34 cellular contexts compared by ENCODE assay signal in the genomic region with DNA sequence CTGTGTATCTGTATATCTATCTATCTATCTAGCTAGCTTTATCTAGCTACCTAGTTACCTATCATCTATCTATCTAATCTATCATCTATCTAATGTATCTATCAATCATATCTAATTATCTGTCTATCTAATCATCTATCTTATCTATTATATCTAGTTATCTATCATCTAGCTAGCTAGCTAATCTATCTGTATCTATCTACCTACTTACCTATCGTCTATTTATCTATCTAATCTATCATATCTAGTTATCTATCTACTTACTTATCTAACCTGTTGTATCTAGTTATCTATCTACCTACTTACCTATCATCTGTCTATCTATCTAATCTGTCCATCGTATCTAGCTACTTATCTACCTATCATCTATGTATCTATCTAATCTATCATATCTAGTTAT. TPM values are rescaled to one million over a fixed set of nuclear protein-coding genes. Genes with fewer than 3 reads are reported as not detected.
"Had no signal": no experiment of that assay in that cellular context is flagged by ENCODE, and none has a peak within 500 bp of the region (broad histone marks: within the 10 kb centered on the region; RNA-seq: fewer than 3 reads in every experiment).

No MANE protein-coding gene starts in this region.

- ATAC-seq: stimulated activated effector memory CD8-positive, alpha-beta T cell treated with anti-CD3 and anti-CD28 coated beads, Interleukin-12 subunit alpha, Interleukin-12 subunit beta, amount 100 ng/mL, for 72 hours; stimulated activated memory B cell treated with anti-CD40 and anti-IgM and Interleukin-4, amounts not matched to agents 10 μg/mL and 1 μg/mL and 100 μg/mL, for 72 hours; stimulated activated naive B cell treated with anti-CD40 and anti-IgM and Interleukin-4, amounts not matched to agents 10 μg/mL and 1 μg/mL and 100 μg/mL, for 72 hours; stimulated activated naive CD8-positive, alpha-beta T cell treated with anti-CD3 and anti-CD28 coated beads, Interleukin-15, amount 100 ng/mL, for 72 hours; stimulated activated naive CD8-positive, alpha-beta T cell treated with anti-CD3 and anti-CD28 coated beads, Interleukin-15, Interleukin-2, amounts not matched to agents 100 U/mL and 50 U/mL, for 24 hours; upper lobe of right lung had no signal

- H3K9me3 Mint-ChIP-seq: stimulated activated effector memory CD8-positive, alpha-beta T cell treated with anti-CD3 and anti-CD28 coated beads, Interleukin-12 subunit alpha, Interleukin-12 subunit beta, amount 100 ng/mL, for 72 hours; stimulated activated naive CD8-positive, alpha-beta T cell treated with anti-CD3 and anti-CD28 coated beads, Interleukin-15, amount 100 ng/mL, for 72 hours; type B pancreatic cell had no signal

- H3K9me3 ChIP-seq: suprapubic skin, testis, thoracic aorta, thyroid gland, transverse colon, upper lobe of left lung, upper lobe of right lung, uterus, vagina had no signal

- H3K4me1 Mint-ChIP-seq: stimulated activated effector memory CD8-positive, alpha-beta T cell treated with anti-CD3 and anti-CD28 coated beads, Interleukin-12 subunit alpha, Interleukin-12 subunit beta, amount 100 ng/mL, for 72 hours; stimulated activated memory B cell treated with anti-CD40 and anti-IgM and Interleukin-4, amounts not matched to agents 10 μg/mL and 1 μg/mL and 100 μg/mL, for 72 hours; stimulated activated naive B cell treated with anti-CD40 and anti-IgM and Interleukin-4, amounts not matched to agents 10 μg/mL and 1 μg/mL and 100 μg/mL, for 72 hours; stimulated activated naive CD8-positive, alpha-beta T cell treated with anti-CD3 and anti-CD28 coated beads, Interleukin-15, amount 100 ng/mL, for 72 hours had no signal

- H3K4me1 ChIP-seq: stomach, suprapubic skin, testis, thyroid gland, tibial artery, tibial nerve, transverse colon, upper lobe of right lung, uterus, vagina had no signal

- H3K27me3 ChIP-seq: testis, thyroid gland, tibial nerve, upper lobe of left lung, uterus, vagina had no signal

- H3K36me3 ChIP-seq: stomach, suprapubic skin, thoracic aorta, thyroid gland, tibial artery, tibial nerve, transverse colon, upper lobe of left lung, upper lobe of right lung, uterus, vagina had no signal

- H3K27ac Mint-ChIP-seq: stimulated activated effector memory CD8-positive, alpha-beta T cell treated with anti-CD3 and anti-CD28 coated beads, Interleukin-12 subunit alpha, Interleukin-12 subunit beta, amount 100 ng/mL, for 72 hours; stimulated activated memory B cell treated with anti-CD40 and anti-IgM and Interleukin-4, amounts not matched to agents 10 μg/mL and 1 μg/mL and 100 μg/mL, for 72 hours; stimulated activated naive B cell treated with anti-CD40 and anti-IgM and Interleukin-4, amounts not matched to agents 10 μg/mL and 1 μg/mL and 100 μg/mL, for 72 hours; stimulated activated naive CD8-positive, alpha-beta T cell treated with anti-CD3 and anti-CD28 coated beads, Interleukin-15, amount 100 ng/mL, for 72 hours; stimulated activated naive CD8-positive, alpha-beta T cell treated with anti-CD3 and anti-CD28 coated beads, Interleukin-15, Interleukin-2, amounts not matched to agents 100 ng/mL and 50 ng/mL, for 24 hours; type B pancreatic cell had no signal

- H3K27ac ChIP-seq: stomach, suprapubic skin, testis, thoracic aorta, thyroid gland, tibial artery, tibial nerve, transverse colon, upper lobe of left lung, upper lobe of right lung, uterus, vagina had no signal

- H3K4me3 ChIP-seq: stomach, suprapubic skin, testis, thoracic aorta, thyroid gland, tibial artery, tibial nerve, transverse colon, upper lobe of left lung, upper lobe of right lung, uterus, vagina had no signal

- H3K36me3 Mint-ChIP-seq: stimulated activated effector memory CD8-positive, alpha-beta T cell treated with anti-CD3 and anti-CD28 coated beads, Interleukin-12 subunit alpha, Interleukin-12 subunit beta, amount 100 ng/mL, for 72 hours; stimulated activated memory B cell treated with anti-CD40 and anti-IgM and Interleukin-4, amounts not matched to agents 10 μg/mL and 1 μg/mL and 100 μg/mL, for 72 hours; type B pancreatic cell had no signal

- H3K4me3 Mint-ChIP-seq: stimulated activated effector memory CD8-positive, alpha-beta T cell treated with anti-CD3 and anti-CD28 coated beads, Interleukin-12 subunit alpha, Interleukin-12 subunit beta, amount 100 ng/mL, for 72 hours; stimulated activated memory B cell treated with anti-CD40 and anti-IgM and Interleukin-4, amounts not matched to agents 10 μg/mL and 1 μg/mL and 100 μg/mL, for 72 hours; stimulated activated naive B cell treated with anti-CD40 and anti-IgM and Interleukin-4, amounts not matched to agents 10 μg/mL and 1 μg/mL and 100 μg/mL, for 72 hours; stimulated activated naive CD8-positive, alpha-beta T cell treated with anti-CD3 and anti-CD28 coated beads, Interleukin-15, amount 100 ng/mL, for 72 hours; stimulated activated naive CD8-positive, alpha-beta T cell treated with anti-CD3 and anti-CD28 coated beads, Interleukin-15, Interleukin-2, amounts not matched to agents 100 ng/mL and 50 ng/mL, for 24 hours; type B pancreatic cell had no signal

- FAIRE-seq: urothelium cell line had no signal

- DNase-seq: stimulated activated CD4-positive, alpha-beta T cell treated with anti-CD3 and anti-CD28 coated beads, Interleukin-2, amount 100 ng/mL, for 48 hours; stimulated activated CD4-positive, alpha-beta T cell treated with anti-CD3 and anti-CD28 coated beads, Interleukin-4, amount 100 ng/mL, for 1 hour; stimulated activated CD4-positive, alpha-beta T cell treated with anti-CD3 and anti-CD28 coated beads, Interleukin-4, amount 100 ng/mL, for 24 hours; stimulated activated CD4-positive, alpha-beta T cell treated with anti-CD3 and anti-CD28 coated beads, Interleukin-4, amount 100 ng/mL, for 4 hours; stimulated activated CD8-positive, alpha-beta memory T cell treated with anti-CD3 and anti-CD28 coated beads, Interleukin-4, amount 100 ng/mL, for 48 hours; stimulated activated naive B cell treated with anti-CD40 and anti-IgM and Interleukin-4, amounts not matched to agents 10 μg/mL and 1 μg/mL and 100 μg/mL, for 72 hours; stimulated activated naive CD4-positive, alpha-beta T cell; stimulated activated naive CD4-positive, alpha-beta T cell treated with Interleukin-2 at 50 U/mL for 16 hours; stimulated activated naive CD8-positive, alpha-beta T cell treated with anti-CD3 and anti-CD28 coated beads, Interleukin-15, amount 100 ng/mL, for 72 hours; stimulated activated naive CD8-positive, alpha-beta T cell treated with anti-CD3 and anti-CD28 coated beads, Interleukin-15, Interleukin-2, amounts not matched to agents 100 U/mL and 50 U/mL, for 24 hours; stomach; substantia nigra; testis; thyroid gland; tibial artery; transverse colon; trophoblast cell; upper lobe of left lung; upper lobe of right lung; uterus had no signal

RNA-seq across cellular contexts. Expression of a gene that starts 17.9 kb away (rescaled TPM):
- total RNA-seq: stomach, subcutaneous adipose tissue, suprapubic skin, temporal lobe, testis, thoracic aorta, thyroid gland, tibial nerve, transverse colon, ureter, urinary bladder, uterus, vagina had no signal
- polyA plus RNA-seq: stomach, urinary bladder had no signal

RNA-seq across cellular contexts. Expression of a gene that starts 35.4 kb away (rescaled TPM):
- total RNA-seq: stomach, subcutaneous adipose tissue, suprapubic skin, temporal lobe, thoracic aorta, thyroid gland, tibial nerve, transverse colon, upper lobe of left lung, upper lobe of right lung, ureter, urinary bladder, uterus, vagina had no signal
- polyA plus RNA-seq: stomach, thymus, urinary bladder had no signal

RNA-seq across cellular contexts. Expression of a gene that starts 54.3 kb away (rescaled TPM):
- total RNA-seq: subcutaneous adipose tissue, suprapubic skin, thoracic aorta, thyroid gland, tibial nerve, transverse colon, upper lobe of right lung, ureter, vagina had no signal
- polyA plus RNA-seq: urinary bladder had no signal

RNA-seq across cellular contexts. Expression of a gene that starts 54.8 kb away (rescaled TPM):
- total RNA-seq: temporal lobe had no signal
